Comparison of ENCODE assay signal across 9 cellular contexts in the genomic region with DNA sequence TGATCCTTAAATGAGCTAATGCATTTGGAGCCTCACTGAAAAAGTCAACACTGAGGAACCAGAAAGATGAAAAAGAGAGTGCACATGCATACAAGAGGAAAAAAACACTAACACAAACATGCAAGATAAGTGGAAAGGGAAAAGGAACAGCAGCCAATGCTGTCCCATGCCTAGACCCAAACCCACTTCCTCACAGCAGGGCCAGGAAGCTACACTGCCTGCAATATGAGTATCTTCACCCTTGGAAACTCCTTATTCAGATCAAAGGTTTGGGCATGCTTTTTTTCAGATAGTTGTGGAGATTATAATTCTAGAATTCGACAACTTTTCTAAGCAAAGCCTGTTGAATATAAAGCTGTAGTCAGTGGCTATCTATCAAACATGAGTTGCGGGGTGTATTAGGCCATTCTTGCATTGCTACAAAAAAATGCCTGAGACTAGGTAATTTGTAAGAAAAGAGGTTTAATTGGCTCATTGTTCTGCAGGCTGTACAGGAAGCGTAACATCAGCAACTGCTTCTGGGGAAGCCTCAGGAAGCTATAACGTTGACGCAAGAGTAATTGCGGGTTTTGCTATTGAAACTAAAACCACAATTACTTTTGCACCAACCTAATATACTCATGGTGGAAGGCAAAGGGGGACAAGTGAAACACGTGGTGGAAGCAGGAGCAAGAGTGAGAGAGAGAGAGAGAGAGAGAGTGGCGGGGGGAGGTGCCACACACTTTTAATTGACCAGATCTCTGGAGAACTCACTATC.
DNase-seq lines count a peak whose midpoint lies in the region; ATAC-seq and TF ChIP-seq lines count a peak whose summit lies in the region.
"Had no signal": no experiment of that assay in that cellular context is flagged by ENCODE, and none has a peak within 500 bp of the region (broad histone marks: within the 10 kb centered on the region; RNA-seq: fewer than 3 reads in every experiment).

No MANE protein-coding gene starts in this region.

- H3K4me2 ChIP-seq in smooth muscle cell = no peak overlapping the region

- intact Hi-C loops in lower leg skin (cut with DNase I; ENCODE audit: low total_unique reads) = no loop called here

- CTCF ChIA-PET in activated CD8-positive, alpha-beta T cell treated with anti-CD3 and anti-CD28 coated beads, Interleukin-2, amount 10 ng/mL, durations not matched to agents 7 days and 5 days (lab: Charles Lee) = interaction anchor here (1.0 to 1.5 kb wide), 2 partner anchors 32 to 33 kb away, joined by 3 to 5 read pairs; no protein-coding TSS in a partner anchor

- POLR2A ChIA-PET in activated CD8-positive, alpha-beta T cell treated with anti-CD3 and anti-CD28 coated beads, Interleukin-2, amount 10 ng/mL, durations not matched to agents 7 days and 5 days (lab: Charles Lee) = interaction anchor here (0.7 kb wide), 1 partner anchor 28 kb away, joined by 3 read pairs; no protein-coding TSS in a partner anchor

- no peaks in the 10 kb centered on the region for H3K36me3 ChIP-seq in smooth muscle cell (ENCODE audit: low read depth)

- DNase-seq in activated CD8-positive, alpha-beta T cell treated with anti-CD3 and anti-CD28 coated beads, Interleukin-2, amount 10 ng/mL, durations not matched to agents 7 days and 5 days = peak; percentile 65
- no peak for DNase-seq in lower leg skin (ENCODE audit: low spot score in 2 of 2)
- DNase-seq in GM03348 (ENCODE audit: low spot score) = no peak
- no peak for DNase-seq in smooth muscle cell (lab: John Stamatoyannopoulos, UW; ENCODE audit: unreplicated experiment)
- no peak for DNase-seq in NCI-H2196 treated with DMSO at 0.1 percent for 48 hours (lab: John Stamatoyannopoulos, UW; ENCODE audit: unreplicated experiment)

- TF ChIP-seq POLR2A in lower leg skin (IDR thresholded peaks at IDR 0.05) = no peak

- peak; percentile 85 for ATAC-seq in GM18858 (IDR thresholded peaks at IDR 0.05; ENCODE audit: unreplicated experiment)
- ATAC-seq in GM21528 (IDR thresholded peaks at IDR 0.05; ENCODE audit: low FRiP score, unreplicated experiment) = peak; percentile 80
- peak; percentile 90 for ATAC-seq in HG03432 (IDR thresholded peaks at IDR 0.05; ENCODE audit: unreplicated experiment)
- peak; percentile 84 for ATAC-seq in activated CD8-positive, alpha-beta T cell treated with anti-CD3 and anti-CD28 coated beads, Interleukin-2, amount 10 ng/mL, durations not matched to agents 7 days and 5 days
- ATAC-seq: Panc1 had no signal

- peak overlapping the region; percentile 34 for H3K4me3 Mint-ChIP-seq in activated CD8-positive, alpha-beta T cell treated with anti-CD3 and anti-CD28 coated beads, Interleukin-2, amount 10 ng/mL, durations not matched to agents 7 days and 5 days

- peak overlapping the region; percentile 91 for H3K27ac Mint-ChIP-seq in activated CD8-positive, alpha-beta T cell treated with anti-CD3 and anti-CD28 coated beads, Interleukin-2, amount 10 ng/mL, durations not matched to agents 7 days and 5 days

- peaks cover 7% of the 10 kb centered on the region for H3K4me1 ChIP-seq in smooth muscle cell (ENCODE audit: low read depth)

- TF ChIP-seq CTCF in lower leg skin (IDR thresholded peaks at IDR 0.05) (no peak), smooth muscle cell (IDR thresholded peaks at IDR 0.05; ENCODE audit: borderline replicate concordance, insufficient read depth, poor library complexity, severe bottlenecking) (no peak)

- peaks cover 26% of the 10 kb centered on the region for H3K4me1 Mint-ChIP-seq in activated CD8-positive, alpha-beta T cell treated with anti-CD3 and anti-CD28 coated beads, Interleukin-2, amount 10 ng/mL, durations not matched to agents 7 days and 5 days (ENCODE audit: low read depth)

- H3F3A ChIP-seq in smooth muscle cell (ENCODE audit: low read depth) = no peaks in the 10 kb centered on the region

- H3K4me3 ChIP-seq in lower leg skin (ENCODE audit: low read depth, poor library complexity, severe bottlenecking) (no peak overlapping the region), smooth muscle cell (no peak overlapping the region)

- peaks cover 29% of the 10 kb centered on the region for H3K9me3 Mint-ChIP-seq in activated CD8-positive, alpha-beta T cell treated with anti-CD3 and anti-CD28 coated beads, Interleukin-2, amount 10 ng/mL, durations not matched to agents 7 days and 5 days (ENCODE audit: insufficient read depth)

- no peaks in the 10 kb centered on the region for H3K9me3 ChIP-seq in smooth muscle cell (replicated peaks; ENCODE audit: low read depth)

- H2AFZ ChIP-seq in smooth muscle cell (ENCODE audit: low read depth) = no peak overlapping the region

- no peaks in the 10 kb centered on the region for H3K79me2 ChIP-seq in smooth muscle cell (ENCODE audit: low read depth)

- no peaks in the 10 kb centered on the region for H3K27me3 ChIP-seq in smooth muscle cell (ENCODE audit: low read depth)

- H3K27me3 Mint-ChIP-seq in activated CD8-positive, alpha-beta T cell treated with anti-CD3 and anti-CD28 coated beads, Interleukin-2, amount 10 ng/mL, durations not matched to agents 7 days and 5 days (ENCODE audit: low read depth) = peaks cover 6% of the 10 kb centered on the region

- peaks cover 29% of the 10 kb centered on the region for H3K36me3 Mint-ChIP-seq in activated CD8-positive, alpha-beta T cell treated with anti-CD3 and anti-CD28 coated beads, Interleukin-2, amount 10 ng/mL, durations not matched to agents 7 days and 5 days (ENCODE audit: low read depth)

- WGBS in lower leg skin, 2 donors = 70 to 77% methylated on average over 8 of the region's 8 CpGs
- 73% methylated on average over 8 of the region's 8 CpGs for WGBS in smooth muscle cell (ENCODE audit: low lambda C conversion rate)

- no peaks in the 10 kb centered on the region for H4K20me1 ChIP-seq in smooth muscle cell (ENCODE audit: low read depth)

- H3K9ac ChIP-seq in smooth muscle cell (ENCODE audit: low read depth) = no peak overlapping the region

- H3K27ac ChIP-seq in smooth muscle cell (ENCODE audit: low read depth) = no peak overlapping the region
